Comparison of ENCODE assay signal across 12 cellular contexts in genomic region chr3:112115161-112115739, GRCh38. TPM values are rescaled to one million over a fixed set of nuclear protein-coding genes. Genes with fewer than 3 reads are reported as not detected.
DNase-seq lines count a peak whose midpoint lies in the region; ATAC-seq, FAIRE-seq and TF ChIP-seq lines count a peak whose summit lies in the region.
"Had no signal": no experiment of that assay in that cellular context is flagged by ENCODE, and none has a peak within 500 bp of the region (broad histone marks: within the 10 kb centered on the region; RNA-seq: fewer than 3 reads in every experiment).

No MANE protein-coding gene starts in this region.

- H3K9me3 Mint-ChIP-seq in CD8-positive, alpha-beta T cell = no peaks in the 10 kb centered on the region
- H3K9me3 Mint-ChIP-seq: activated T-cell treated with anti-CD3 and anti-CD28 coated beads, Interleukin-2, amount 50 U/mL, for 24 hours had no signal

- POLR2A ChIA-PET in CD8-positive, alpha-beta T cell (lab: Charles Lee) = no interaction called here

- TF ChIP-seq CTCF in pancreas (IDR thresholded peaks at IDR 0.05) = no peak
- TF ChIP-seq CTCF in CD8-positive, alpha-beta T cell (IDR thresholded peaks at IDR 0.05) = no peak

- H3K4me3 Mint-ChIP-seq in CD8-positive, alpha-beta T cell = no peak overlapping the region
- H3K4me3 Mint-ChIP-seq: activated T-cell treated with anti-CD3 and anti-CD28 coated beads, Interleukin-2, amount 50 U/mL, for 24 hours had no signal

- H3K27ac Mint-ChIP-seq in CD8-positive, alpha-beta T cell = no peak overlapping the region
- H3K27ac Mint-ChIP-seq: activated T-cell treated with anti-CD3 and anti-CD28 coated beads, Interleukin-2, amount 50 U/mL, for 24 hours had no signal

- no peak overlapping the region for H3K27ac ChIP-seq in pancreas
- H3K27ac ChIP-seq in CD8-positive, alpha-beta T cell (ENCODE audit: low read depth, low read length) = no peak overlapping the region
- H3K27ac ChIP-seq: upper lobe of right lung had no signal

- no peak overlapping the region for H3K4me3 ChIP-seq in pancreas
- no peak overlapping the region for H3K4me3 ChIP-seq in CD8-positive, alpha-beta T cell (ENCODE audit: low read depth, low read length)
- H3K4me3 ChIP-seq: upper lobe of right lung had no signal

- no peaks in the 10 kb centered on the region for H3K9me3 ChIP-seq in pancreas
- H3K9me3 ChIP-seq in CD8-positive, alpha-beta T cell (ENCODE audit: low read length) = no peaks in the 10 kb centered on the region
- H3K9me3 ChIP-seq: upper lobe of right lung had no signal

- CTCF ChIA-PET in CD8-positive, alpha-beta T cell (lab: Charles Lee) = interaction anchor here (1.2 to 1.4 kb wide), 3 partner anchors 12 to 418 kb away, joined by 3 read pairs; no protein-coding TSS in a partner anchor

- peak; percentile 9 for DNase-seq in activated CD4-positive, alpha-beta T cell treated with anti-CD3 and anti-CD28 coated beads for 48 hours
- DNase-seq in activated CD4-positive, alpha-beta T cell treated with anti-CD3 and anti-CD28 coated beads for 4 hours = no peak
- DNase-seq in sciatic nerve (ENCODE audit: low spot score) = no peak
- no peak for DNase-seq in pancreas
- no peak for DNase-seq in CD8-positive, alpha-beta T cell
- DNase-seq in NCI-H187 treated with DMSO at 0.1 percent for 48 hours (lab: John Stamatoyannopoulos, UW) = no peak
- DNase-seq: activated T-cell treated with anti-CD3 and anti-CD28 coated beads, Interleukin-2, amount 50 U/mL, for 24 hours; hippocampal formation; upper lobe of right lung had no signal

- FAIRE-seq in pancreas (lab: Jason Lieb, UNC) = no peak
- FAIRE-seq: A204.1 had no signal

- H3K36me3 ChIP-seq in pancreas = peaks cover 0 to 33% (median 0%) of the 10 kb centered on the region in 3 donors
- H3K36me3 ChIP-seq in CD8-positive, alpha-beta T cell (ENCODE audit: insufficient read depth, low read length) = no peaks in the 10 kb centered on the region
- H3K36me3 ChIP-seq: upper lobe of right lung had no signal

- no peaks in the 10 kb centered on the region for H3K4me1 ChIP-seq in pancreas
- peaks cover 17% of the 10 kb centered on the region for H3K4me1 ChIP-seq in CD8-positive, alpha-beta T cell (ENCODE audit: insufficient read depth, low read length)
- H3K4me1 ChIP-seq: upper lobe of right lung had no signal

- peaks cover 35% of the 10 kb centered on the region for H3K4me1 Mint-ChIP-seq in CD8-positive, alpha-beta T cell (ENCODE audit: low read depth)

- no peaks in the 10 kb centered on the region for H3K27me3 ChIP-seq in pancreas
- no peaks in the 10 kb centered on the region for H3K27me3 ChIP-seq in CD8-positive, alpha-beta T cell (ENCODE audit: insufficient read depth, low read length)
- H3K27me3 ChIP-seq: upper lobe of right lung had no signal

- WGBS in pancreas, 2 donors = 92% methylated on average over 6 of the region's 6 CpGs

- H3K27me3 Mint-ChIP-seq in CD8-positive, alpha-beta T cell (ENCODE audit: low read depth) = no peaks in the 10 kb centered on the region
- H3K27me3 Mint-ChIP-seq: activated T-cell treated with anti-CD3 and anti-CD28 coated beads, Interleukin-2, amount 50 U/mL, for 24 hours had no signal

- ATAC-seq in GM21619 (IDR thresholded peaks at IDR 0.05; ENCODE audit: unreplicated experiment) (peak; percentile 37), HG03432 (IDR thresholded peaks at IDR 0.05; ENCODE audit: unreplicated experiment) (peak; percentile 39), sciatic nerve (peak; percentile 69), pancreas (no peak)
- ATAC-seq in CD8-positive, alpha-beta T cell = no peak
- ATAC-seq: upper lobe of right lung had no signal

- intact Hi-C loops in sciatic nerve (cut with DNase I) (no loop called here), pancreas (cut with DNase I) (no loop called here)
- intact Hi-C loops in CD8-positive, alpha-beta T cell (cut with DNase I, micrococcal nuclease) = no loop called here

- no peaks in the 10 kb centered on the region for H3K36me3 Mint-ChIP-seq in CD8-positive, alpha-beta T cell

RNA-seq across cellular contexts. Expression of gene GCSAM, which starts 17.8 kb away (rescaled TPM):
- total RNA-seq in sciatic nerve (0.22 TPM), pancreas (under 1 TPM in 2 of 6 donors, not detected in 4; 0.25 to 0.28 TPM)
- polyA plus RNA-seq in pancreas = under 1 TPM in 1 of 2 donors, not detected in 1; 0.07 TPM
- total RNA-seq in CD8-positive, alpha-beta T cell = 1 to 10 TPM; 3.1 to 4.3 TPM

RNA-seq across cellular contexts. Expression of gene C3orf52, which starts 29.1 kb away (rescaled TPM):
- 9.1 TPM for total RNA-seq in sciatic nerve
- total RNA-seq in pancreas = 10 to 100 TPM; 16.1 to 51.7 (median 24.9) TPM
- polyA plus RNA-seq in pancreas = 10 to 100 TPM in 1 of 2 donors, 1 to 10 TPM in 1; 9.7 to 11.2 TPM
- under 1 TPM; 0.19 to 0.78 TPM for total RNA-seq in CD8-positive, alpha-beta T cell

Comparison
In these comparisons a context has a peak if more than half of its experiments do, and no peak if none do; other contexts are left out.
1. ATAC-seq: peak in GM21619 (single experiment), HG03432 (single experiment) and sciatic nerve (single experiment); none in pancreas (0 of 4) and CD8-positive, alpha-beta T cell (single experiment).